Comparison of ENCODE assay signal across 8 cellular contexts in genomic region chr6:150142657-150143501, GRCh38. TPM values are rescaled to one million over a fixed set of nuclear protein-coding genes. Genes with fewer than 3 reads are reported as not detected.
DNase-seq lines count a peak whose midpoint lies in the region; ATAC-seq, FAIRE-seq and TF ChIP-seq lines count a peak whose summit lies in the region.

Gene PPP1R14C (plus strand): TSS chr6:150143044. CDS start chr6:150143193, 149 bp downstream.

- H3K36me3 Mint-ChIP-seq in activated T-cell treated with anti-CD3 and anti-CD28 coated beads, Interleukin-2, amount 50 U/mL, for 72 hours (ENCODE audit: insufficient read depth in 2 of 2), result peaks cover 0 to 6% of the 10 kb centered on the region in 2 donors

- TF ChIP-seq CTCF in pancreas (IDR thresholded peaks at IDR 0.05), result no peak

- H3K36me3 ChIP-seq in pancreas, result no peaks in the 10 kb centered on the region

- ATAC-seq in activated T-cell treated with anti-CD3 and anti-CD28 coated beads, Interleukin-2, amount 50 U/mL, for 72 hours (replicated peaks in 1 of 2), result peak; percentile 79 to 84
- ATAC-seq in Right ventricle myocardium inferior (peak; percentile 82), pancreas (peak; percentile 73 to 87 (median 82)), HG02610 (IDR thresholded peaks at IDR 0.05; ENCODE audit: unreplicated experiment) (no peak), GM21619 (IDR thresholded peaks at IDR 0.05; ENCODE audit: unreplicated experiment) (no peak), GM21528 (IDR thresholded peaks at IDR 0.05; ENCODE audit: low FRiP score, unreplicated experiment) (no peak)

- H3K27ac ChIP-seq in pancreas, result no peak within 1 kb of the TSS

- WGBS in pancreas, 2 donors, result 1% methylated on average over 50 to 103 of the region's 103 CpGs

- H3K4me3 ChIP-seq in pancreas, result peak within 1 kb of the TSS; percentile 23 to 46 (median 32)

- H3K27me3 ChIP-seq in pancreas, result peaks cover 0 to 29% (median 5%) of the 10 kb centered on the region in 4 donors

- peaks cover 88% of the 10 kb centered on the region for H3K27me3 Mint-ChIP-seq in activated T-cell treated with anti-CD3 and anti-CD28 coated beads, Interleukin-2, amount 50 U/mL, for 72 hours (ENCODE audit: low read depth)

- DNase-seq in DMS53 treated with DMSO at 0.1 percent for 48 hours (lab: John Stamatoyannopoulos, UW; ENCODE audit: unreplicated experiment), result peak; percentile 14
- DNase-seq in NCI-H1048 (lab: John Stamatoyannopoulos, UW), result peak; percentile 33
- DNase-seq in activated T-cell treated with anti-CD3 and anti-CD28 coated beads, Interleukin-2, amount 50 U/mL, for 72 hours, result peak; percentile 45 to 48
- DNase-seq in Right ventricle myocardium inferior (ENCODE audit: missing footprints), result peak; percentile 70
- peak; percentile 16 to 75 (median 30) for DNase-seq in pancreas

- intact Hi-C loops in Right ventricle myocardium inferior (cut with DNase I) (loop anchor here (2.0 to 5.0 kb wide), 2 partner anchors 94 to 178 kb away; no protein-coding TSS in a partner anchor), pancreas (cut with DNase I) (no loop called here)

- peaks cover 18% of the 10 kb centered on the region for H3K4me1 Mint-ChIP-seq in activated T-cell treated with anti-CD3 and anti-CD28 coated beads, Interleukin-2, amount 50 U/mL, for 72 hours (ENCODE audit: low read depth)

- H3K4me1 ChIP-seq in pancreas, result peaks cover 0 to 7% (median 3%) of the 10 kb centered on the region in 3 donors

- H3K27ac Mint-ChIP-seq in activated T-cell treated with anti-CD3 and anti-CD28 coated beads, Interleukin-2, amount 50 U/mL, for 72 hours, result no peak within 1 kb of the TSS

- no peaks in the 10 kb centered on the region for H3K9me3 ChIP-seq in pancreas

- H3K4me3 Mint-ChIP-seq in activated T-cell treated with anti-CD3 and anti-CD28 coated beads, Interleukin-2, amount 50 U/mL, for 72 hours, result peak within 1 kb of the TSS; percentile 75 to 78

- FAIRE-seq in pancreas (lab: Jason Lieb, UNC), result no peak

- H3K9me3 Mint-ChIP-seq in activated T-cell treated with anti-CD3 and anti-CD28 coated beads, Interleukin-2, amount 50 U/mL, for 72 hours, result peaks cover 4 to 6% of the 10 kb centered on the region in 2 donors

RNA-seq across cellular contexts. Expression of gene PPP1R14C, which starts in this region (rescaled TPM):
- total RNA-seq in activated T-cell treated with anti-CD3 and anti-CD28 coated beads, Interleukin-2, amount 50 U/mL, for 72 hours, result 1 to 10 TPM; 1.8 TPM
- total RNA-seq in Right ventricle myocardium inferior (129 TPM), pancreas (under 1 TPM; 0.09 to 0.90 (median 0.54) TPM)
- 1 to 10 TPM; 1.4 to 7.3 TPM for polyA plus RNA-seq in pancreas

Comparison
In these comparisons a context has a peak if more than half of its experiments do, and no peak if none do; other contexts are left out.
1. RNA of gene PPP1R14C (total RNA-seq): 129 TPM in Right ventricle myocardium inferior (single experiment); 1.8 TPM in activated T-cell treated with anti-CD3 and anti-CD28 coated beads, Interleukin-2, amount 50 U/mL, for 72 hours and 0.09 to 0.90 TPM in pancreas; every median in the first group is over 10 times any median in the second.
2. DNase-seq: peak in every context shown above with its lines; median percentile 70 in Right ventricle myocardium inferior; 46 in activated T-cell treated with anti-CD3 and anti-CD28 coated beads, Interleukin-2, amount 50 U/mL, for 72 hours; 33 in NCI-H1048; 30 in pancreas; 14 in DMS53 treated with DMSO at 0.1 percent for 48 hours.
3. ATAC-seq: peak in activated T-cell treated with anti-CD3 and anti-CD28 coated beads, Interleukin-2, amount 50 U/mL, for 72 hours (2 of 2), Right ventricle myocardium inferior (single experiment) and pancreas (4 of 4); none in HG02610 (single experiment), GM21619 (single experiment) and GM21528 (single experiment).